Comparison of ENCODE assay signal across 2 cellular contexts in the genomic region with DNA sequence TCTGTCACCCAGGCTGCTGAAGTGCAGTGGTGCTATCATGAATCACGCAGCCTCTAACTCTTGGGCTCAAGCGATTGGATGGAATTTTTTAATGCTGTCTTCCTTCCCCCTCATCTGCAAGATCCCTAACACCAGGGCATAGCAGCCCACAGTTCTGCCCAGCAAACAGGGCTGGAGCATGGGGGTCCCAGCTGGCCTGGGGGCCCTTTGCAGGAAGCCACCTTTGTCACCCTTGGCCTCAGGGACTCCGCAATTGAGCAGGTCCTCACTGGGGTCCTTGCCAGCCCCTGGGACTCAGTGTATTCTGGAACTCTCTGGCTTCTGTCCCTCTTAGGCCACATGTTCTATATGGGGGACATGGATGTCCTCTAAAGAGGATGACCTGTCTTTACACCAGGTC.
TF ChIP-seq lines count a peak whose summit lies in the region.

No MANE protein-coding gene starts in this region.

TF ChIP-seq in A549, 52 proteins besides CTCF, POLR2A, EP300 and RAD21 (continued from another document):
- TF ChIP-seq, protein P1, sequence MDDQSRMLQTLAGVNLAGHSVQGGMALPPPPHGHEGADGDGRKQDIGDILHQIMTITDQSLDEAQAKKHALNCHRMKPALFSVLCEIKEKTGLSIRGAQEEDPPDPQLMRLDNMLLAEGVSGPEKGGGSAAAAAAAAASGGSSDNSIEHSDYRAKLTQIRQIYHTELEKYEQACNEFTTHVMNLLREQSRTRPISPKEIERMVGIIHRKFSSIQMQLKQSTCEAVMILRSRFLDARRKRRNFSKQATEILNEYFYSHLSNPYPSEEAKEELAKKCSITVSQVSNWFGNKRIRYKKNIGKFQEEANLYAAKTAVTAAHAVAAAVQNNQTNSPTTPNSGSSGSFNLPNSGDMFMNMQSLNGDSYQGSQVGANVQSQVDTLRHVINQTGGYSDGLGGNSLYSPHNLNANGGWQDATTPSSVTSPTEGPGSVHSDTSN (IDR thresholded peaks at IDR 0.05) = no peak
- TF ChIP-seq HOXB13 (CRISPR knock-in tag; IDR thresholded peaks at IDR 0.05; ENCODE audit: low read depth) (no peak), NR3C1 (IDR thresholded peaks at IDR 0.05) (no peak), CBX8 (IDR thresholded peaks at IDR 0.05) (no peak), ZNF302 (CRISPR knock-in tag; IDR thresholded peaks at IDR 0.05) (no peak), ZSCAN20 (CRISPR knock-in tag; IDR thresholded peaks at IDR 0.05) (no peak), KDM5A (IDR thresholded peaks at IDR 0.05) (no peak), CBX2 (IDR thresholded peaks at IDR 0.05; ENCODE audit: borderline replicate concordance, low read depth) (no peak), MAZ (IDR thresholded peaks at IDR 0.05; ENCODE audit: borderline replicate concordance, low read depth, low read length) (no peak), CHD2 (IDR thresholded peaks at IDR 0.05; ENCODE audit: low read length, partially characterized antibody) (no peak), NPAS2 (CRISPR knock-in tag; IDR thresholded peaks at IDR 0.05; ENCODE audit: borderline replicate concordance) (no peak)
- TF ChIP-seq, protein P2, sequence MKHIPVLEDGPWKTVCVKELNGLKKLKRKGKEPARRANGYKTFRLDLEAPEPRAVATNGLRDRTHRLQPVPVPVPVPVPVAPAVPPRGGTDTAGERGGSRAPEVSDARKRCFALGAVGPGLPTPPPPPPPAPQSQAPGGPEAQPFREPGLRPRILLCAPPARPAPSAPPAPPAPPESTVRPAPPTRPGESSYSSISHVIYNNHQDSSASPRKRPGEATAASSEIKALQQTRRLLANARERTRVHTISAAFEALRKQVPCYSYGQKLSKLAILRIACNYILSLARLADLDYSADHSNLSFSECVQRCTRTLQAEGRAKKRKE (CRISPR knock-in tag; IDR thresholded peaks at IDR 0.05; ENCODE audit: low read depth) = no peak
- TF ChIP-seq, protein P3, sequence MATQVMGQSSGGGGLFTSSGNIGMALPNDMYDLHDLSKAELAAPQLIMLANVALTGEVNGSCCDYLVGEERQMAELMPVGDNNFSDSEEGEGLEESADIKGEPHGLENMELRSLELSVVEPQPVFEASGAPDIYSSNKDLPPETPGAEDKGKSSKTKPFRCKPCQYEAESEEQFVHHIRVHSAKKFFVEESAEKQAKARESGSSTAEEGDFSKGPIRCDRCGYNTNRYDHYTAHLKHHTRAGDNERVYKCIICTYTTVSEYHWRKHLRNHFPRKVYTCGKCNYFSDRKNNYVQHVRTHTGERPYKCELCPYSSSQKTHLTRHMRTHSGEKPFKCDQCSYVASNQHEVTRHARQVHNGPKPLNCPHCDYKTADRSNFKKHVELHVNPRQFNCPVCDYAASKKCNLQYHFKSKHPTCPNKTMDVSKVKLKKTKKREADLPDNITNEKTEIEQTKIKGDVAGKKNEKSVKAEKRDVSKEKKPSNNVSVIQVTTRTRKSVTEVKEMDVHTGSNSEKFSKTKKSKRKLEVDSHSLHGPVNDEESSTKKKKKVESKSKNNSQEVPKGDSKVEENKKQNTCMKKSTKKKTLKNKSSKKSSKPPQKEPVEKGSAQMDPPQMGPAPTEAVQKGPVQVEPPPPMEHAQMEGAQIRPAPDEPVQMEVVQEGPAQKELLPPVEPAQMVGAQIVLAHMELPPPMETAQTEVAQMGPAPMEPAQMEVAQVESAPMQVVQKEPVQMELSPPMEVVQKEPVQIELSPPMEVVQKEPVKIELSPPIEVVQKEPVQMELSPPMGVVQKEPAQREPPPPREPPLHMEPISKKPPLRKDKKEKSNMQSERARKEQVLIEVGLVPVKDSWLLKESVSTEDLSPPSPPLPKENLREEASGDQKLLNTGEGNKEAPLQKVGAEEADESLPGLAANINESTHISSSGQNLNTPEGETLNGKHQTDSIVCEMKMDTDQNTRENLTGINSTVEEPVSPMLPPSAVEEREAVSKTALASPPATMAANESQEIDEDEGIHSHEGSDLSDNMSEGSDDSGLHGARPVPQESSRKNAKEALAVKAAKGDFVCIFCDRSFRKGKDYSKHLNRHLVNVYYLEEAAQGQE (IDR thresholded peaks at IDR 0.05) = no peak
- TF ChIP-seq, protein P4, sequence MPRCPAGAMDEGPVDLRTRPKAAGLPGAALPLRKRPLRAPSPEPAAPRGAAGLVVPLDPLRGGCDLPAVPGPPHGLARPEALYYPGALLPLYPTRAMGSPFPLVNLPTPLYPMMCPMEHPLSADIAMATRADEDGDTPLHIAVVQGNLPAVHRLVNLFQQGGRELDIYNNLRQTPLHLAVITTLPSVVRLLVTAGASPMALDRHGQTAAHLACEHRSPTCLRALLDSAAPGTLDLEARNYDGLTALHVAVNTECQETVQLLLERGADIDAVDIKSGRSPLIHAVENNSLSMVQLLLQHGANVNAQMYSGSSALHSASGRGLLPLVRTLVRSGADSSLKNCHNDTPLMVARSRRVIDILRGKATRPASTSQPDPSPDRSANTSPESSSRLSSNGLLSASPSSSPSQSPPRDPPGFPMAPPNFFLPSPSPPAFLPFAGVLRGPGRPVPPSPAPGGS (IDR thresholded peaks at IDR 0.05) = no peak

TF ChIP-seq in SK-N-SH, 30 proteins besides CTCF, POLR2A, EP300 and RAD21 (continued from another document):
- no peak for TF ChIP-seq JUND (IDR thresholded peaks at IDR 0.05)
- TF ChIP-seq, protein P5, sequence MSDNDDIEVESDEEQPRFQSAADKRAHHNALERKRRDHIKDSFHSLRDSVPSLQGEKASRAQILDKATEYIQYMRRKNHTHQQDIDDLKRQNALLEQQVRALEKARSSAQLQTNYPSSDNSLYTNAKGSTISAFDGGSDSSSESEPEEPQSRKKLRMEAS (IDR thresholded peaks at IDR 0.05; ENCODE audit: low read depth) = no peak
- TF ChIP-seq, protein P3 (IDR thresholded peaks at IDR 0.05; ENCODE audit: low read depth, low read length) = no peak
- no peak for TF ChIP-seq TEAD4 (IDR thresholded peaks at IDR 0.05; ENCODE audit: borderline replicate concordance, insufficient read depth)
- TF ChIP-seq SMC3 (IDR thresholded peaks at IDR 0.05; ENCODE audit: low read depth, low read length) = no peak
- no peak for TF ChIP-seq FOSL2 (IDR thresholded peaks at IDR 0.05; ENCODE audit: borderline replicate concordance, low read depth)
- no peak for TF ChIP-seq CHD2 (IDR thresholded peaks at IDR 0.05; ENCODE audit: low read length, partially characterized antibody)
